In genomic region chr2:166257859-166258258, GRCh38 we compare ENCODE assay signal across 33 cellular contexts.
"Had no signal": no experiment of that assay in that cellular context is flagged by ENCODE, and none has a peak within 500 bp of the region (broad histone marks: within the 10 kb centered on the region; RNA-seq: fewer than 3 reads in every experiment).

No MANE protein-coding gene starts in this region.

- DNase-seq: Kasumi-1, MG63, MM.1S, MV-4-11, NCI-H1048, NCI-H1092, NCI-H1092 treated with DMSO at 0.1 percent for 48 hours, NCI-H1105, NCI-H1105 treated with DMSO at 0.1 percent for 48 hours, NCI-H1417, NCI-H1417 treated with DMSO at 0.1 percent for 48 hours, NCI-H1436, NCI-H146, NCI-H1694, NCI-H1694 treated with DMSO at 0.1 percent for 48 hours, NCI-H187 treated with DMSO at 0.1 percent for 48 hours, NCI-H1930, NCI-H2029, NCI-H2029 treated with DMSO at 0.1 percent for 48 hours, NCI-H2081, NCI-H2081 treated with DMSO at 0.1 percent for 48 hours, NCI-H2107, NCI-H2171, NCI-H2171 treated with DMSO at 0.1 percent for 48 hours, NCI-H2227 treated with DMSO at 0.1 percent for 48 hours, NCI-H226, NCI-H345, NCI-H446, NCI-H446 treated with DMSO at 0.1 percent for 48 hours, NCI-H510A, NCI-H510A treated with DMSO at 0.1 percent for 48 hours, NCI-H524 had no signal

- H3K9me3 ChIP-seq: MG63 had no signal

- H3K4me3 ChIP-seq: MG63 had no signal

- H3K4me2 ChIP-seq: KMS-11 had no signal

- H3K36me3 ChIP-seq: MG63 had no signal

- H3K27ac ChIP-seq: KMS-11 had no signal

- H3K9ac ChIP-seq: KMS-11 had no signal

- H3K27me3 ChIP-seq: MG63 had no signal
